ENCODE assay signal across 9 cellular contexts in the genomic region with DNA sequence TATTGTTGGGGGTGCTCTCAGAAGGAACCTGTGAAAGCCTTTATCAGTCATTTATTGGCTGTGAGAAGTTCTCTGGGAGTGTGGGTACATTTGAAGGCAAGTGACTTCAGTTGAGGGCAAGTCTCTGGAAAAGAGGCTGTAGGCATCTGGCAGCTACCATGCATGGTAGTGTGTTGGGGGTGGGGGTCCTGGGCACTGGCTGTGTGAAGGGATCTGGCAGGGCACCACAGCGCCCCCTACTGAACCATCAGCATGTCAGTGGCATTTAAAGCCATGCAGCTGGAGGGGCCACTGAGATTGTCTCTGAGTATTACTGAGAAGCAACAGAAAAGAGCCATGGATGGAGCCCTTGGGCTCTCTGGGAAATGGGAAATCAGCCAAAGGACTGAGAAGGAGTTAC. TPM values are rescaled to one million over a fixed set of nuclear protein-coding genes. Genes with fewer than 3 reads are reported as not detected.
A peak's percentile ranks its signal among the peaks of the same experiment; 100 is the strongest.
DNase-seq lines count a peak whose midpoint lies in the region; ATAC-seq and TF ChIP-seq lines count a peak whose summit lies in the region.
"Had no signal": no experiment of that assay in that cellular context is flagged by ENCODE, and none has a peak within 500 bp of the region (broad histone marks: within the 10 kb centered on the region; RNA-seq: fewer than 3 reads in every experiment).

No MANE protein-coding gene starts in this region.

- no peak overlapping the region for H3K4me3 Mint-ChIP-seq in endothelial cell (ENCODE audit: unreplicated experiment)

- H3K36me3 Mint-ChIP-seq in endothelial cell (ENCODE audit: low read depth, unreplicated experiment) = peaks cover 34% of the 10 kb centered on the region

- no peaks in the 10 kb centered on the region for H3K27me3 ChIP-seq in RWPE2 (ENCODE audit: insufficient read depth, poor library complexity, severe bottlenecking)
- no peaks in the 10 kb centered on the region for H3K27me3 ChIP-seq in spleen (replicated peaks in 1 of 7)
- H3K27me3 ChIP-seq: body of pancreas had no signal

- H3K27ac Mint-ChIP-seq in endothelial cell (ENCODE audit: unreplicated experiment) = no peak overlapping the region

- peak; percentile 22 for TF ChIP-seq CTCF in RWPE2 (IDR thresholded peaks at IDR 0.05; ENCODE audit: poor library complexity, severe bottlenecking)
- TF ChIP-seq CTCF in endothelial cell (IDR thresholded peaks at IDR 0.05; ENCODE audit: unreplicated experiment) = peak; percentile 64
- peak in 4 of 11 experiments; percentile 19 to 34 (median 29) for TF ChIP-seq CTCF in spleen (IDR thresholded peaks at IDR 0.05 in 8 of 11, conservative IDR thresholded peaks at IDR 0.05 in 3 of 11)

- peaks cover 25% of the 10 kb centered on the region for H3K4me1 Mint-ChIP-seq in endothelial cell (ENCODE audit: unreplicated experiment)

- WGBS in spleen, 5 donors = 63 to 86% (median 80%) methylated on average over 1 of the region's 1 CpG

- H3K9me3 Mint-ChIP-seq in endothelial cell (ENCODE audit: unreplicated experiment) = no peaks in the 10 kb centered on the region

- TF ChIP-seq POLR2A in spleen (IDR thresholded peaks at IDR 0.05) = no peak

- H3K4me3 ChIP-seq in RWPE2 (ENCODE audit: severe bottlenecking) (no peak overlapping the region), spleen (no peak overlapping the region)
- H3K4me3 ChIP-seq: body of pancreas had no signal

- intact Hi-C loops in spleen (cut with DNase I; ENCODE audit: low total_unique reads) = no loop called here

- DNase-seq in NCI-H82 (lab: John Stamatoyannopoulos, UW) = peak; percentile 52
- no peak for DNase-seq in NCI-H82 treated with DMSO at 0.1 percent for 48 hours (lab: John Stamatoyannopoulos, UW; ENCODE audit: unreplicated experiment)
- DNase-seq in RWPE2 (ENCODE audit: low spot score) = no peak
- DNase-seq in endothelial cell (ENCODE audit: low spot score) = peak; percentile 14
- DNase-seq in stimulated activated CD4-positive, alpha-beta T cell treated with anti-CD3 and anti-CD28 coated beads, Interleukin-4, amount 100 ng/mL, for 48 hours (ENCODE audit: low read depth in 2 of 2) = peak; percentile 29 to 32
- DNase-seq in spleen = no peak

- H3K27ac ChIP-seq in RWPE2 (ENCODE audit: poor library complexity, severe bottlenecking) = no peak overlapping the region
- H3K27ac ChIP-seq in spleen = no peak overlapping the region
- H3K27ac ChIP-seq: body of pancreas had no signal

- ATAC-seq in RWPE2 (ENCODE audit: low read depth) (no peak), HG02870 (IDR thresholded peaks at IDR 0.05; ENCODE audit: unreplicated experiment) (no peak), GM19455 (IDR thresholded peaks at IDR 0.05; ENCODE audit: unreplicated experiment) (no peak)
- ATAC-seq: body of pancreas had no signal

- H3K9me3 ChIP-seq in RWPE2 (ENCODE audit: severe bottlenecking) (no peaks in the 10 kb centered on the region), spleen (no peaks in the 10 kb centered on the region)
- H3K9me3 ChIP-seq: body of pancreas had no signal

- H3K36me3 ChIP-seq in RWPE2 (ENCODE audit: low read depth) (peaks cover 23% of the 10 kb centered on the region), spleen (peaks cover 0 to 66% (median 18%) of the 10 kb centered on the region in 6 donors)

- H3K4me1 ChIP-seq in RWPE2 (ENCODE audit: insufficient read depth, poor library complexity, severe bottlenecking) = no peaks in the 10 kb centered on the region
- H3K4me1 ChIP-seq in spleen = peaks cover 0 to 5% (median under 1%) of the 10 kb centered on the region in 6 donors

- H3K27me3 Mint-ChIP-seq in endothelial cell (ENCODE audit: unreplicated experiment) = peaks cover 7% of the 10 kb centered on the region

RNA-seq across cellular contexts. Expression of gene CRTAP, which starts 30.6 kb away (rescaled TPM):
- total RNA-seq in endothelial cell (ENCODE audit: unreplicated experiment) (341 TPM), spleen (100 to 1,000 TPM in 5 of 7 donors, 10 to 100 TPM in 2; 64.8 to 156 (median 119) TPM)
- polyA plus RNA-seq in spleen = 10 to 100 TPM; 37.9 to 46.8 (median 38.1) TPM

RNA-seq across cellular contexts. Expression of gene GLB1, which starts 47.5 kb away (rescaled TPM):
- total RNA-seq in endothelial cell (ENCODE audit: unreplicated experiment) (84.6 TPM), spleen (10 to 100 TPM; 53.2 to 90.0 (median 71.6) TPM)
- 10 to 100 TPM; 13.2 to 14.4 (median 13.8) TPM for polyA plus RNA-seq in spleen

RNA-seq across cellular contexts. Expression of gene TMPPE, which starts 47.5 kb away (rescaled TPM):
- total RNA-seq in endothelial cell (ENCODE audit: unreplicated experiment) (9.8 TPM), spleen (10 to 100 TPM; 12.5 to 23.8 (median 16.5) TPM)
- under 1 TPM; 0.09 to 0.51 (median 0.12) TPM for polyA plus RNA-seq in spleen

Comparison
In these comparisons a context has a peak if more than half of its experiments do, and no peak if none do; other contexts are left out.
1. DNase-seq: peak in NCI-H82 (single experiment), endothelial cell (single experiment) and stimulated activated CD4-positive, alpha-beta T cell treated with anti-CD3 and anti-CD28 coated beads, Interleukin-4, amount 100 ng/mL, for 48 hours (2 of 2); none in NCI-H82 treated with DMSO at 0.1 percent for 48 hours (single experiment), RWPE2 (single experiment) and spleen (single experiment).